Comparison of ENCODE assay signal across 16 cellular contexts in the genomic region with DNA sequence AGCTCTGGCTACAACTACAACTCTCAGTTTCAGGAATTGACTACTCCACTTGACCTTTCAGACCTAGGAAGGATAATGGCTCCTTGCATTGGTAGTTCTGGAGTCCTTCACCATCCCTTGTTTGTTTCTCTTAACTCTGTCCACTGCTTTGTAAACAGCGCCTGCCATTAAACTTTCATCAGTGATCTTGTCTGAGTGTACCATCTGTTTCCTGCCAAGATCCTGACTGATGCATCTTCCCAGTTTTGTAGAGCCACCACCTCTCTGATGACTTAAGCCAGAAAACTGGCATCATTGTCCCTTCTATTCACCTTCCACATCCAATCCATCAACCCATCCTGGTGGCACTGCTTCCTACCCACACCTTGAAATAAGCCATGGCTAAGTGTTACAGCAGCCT. TPM values are rescaled to one million over a fixed set of nuclear protein-coding genes. Genes with fewer than 3 reads are reported as not detected.
DNase-seq lines count a peak whose midpoint lies in the region; ATAC-seq and TF ChIP-seq lines count a peak whose summit lies in the region.
"Had no signal": no experiment of that assay in that cellular context is flagged by ENCODE, and none has a peak within 500 bp of the region (broad histone marks: within the 10 kb centered on the region; RNA-seq: fewer than 3 reads in every experiment).

No MANE protein-coding gene starts in this region.

- no peak overlapping the region for H2BK15ac ChIP-seq in mesendoderm (replicated peaks; ENCODE audit: low read depth)

- H3K36me3 Mint-ChIP-seq in MCF 10A (ENCODE audit: insufficient read depth, unreplicated experiment), result no peaks in the 10 kb centered on the region
- H3K36me3 Mint-ChIP-seq in CD8-positive, alpha-beta T cell, result no peaks in the 10 kb centered on the region
- H3K36me3 Mint-ChIP-seq: CD4-positive, alpha-beta memory T cell had no signal

- H3K27me3 Mint-ChIP-seq in MCF 10A (ENCODE audit: insufficient read depth, unreplicated experiment), result no peaks in the 10 kb centered on the region
- H3K27me3 Mint-ChIP-seq in CD8-positive, alpha-beta T cell (ENCODE audit: low read depth), result peaks cover 7% of the 10 kb centered on the region

- ATAC-seq in HG03108 (IDR thresholded peaks at IDR 0.05; ENCODE audit: unreplicated experiment), result no peak
- ATAC-seq in CD8-positive, alpha-beta T cell, result no peak
- ATAC-seq: GM12878 had no signal

- no peaks in the 10 kb centered on the region for H3K27me3 ChIP-seq in mesendoderm (ENCODE audit: insufficient read depth, low read length, poor library complexity)
- no peaks in the 10 kb centered on the region for H3K27me3 ChIP-seq in CD8-positive, alpha-beta T cell (ENCODE audit: insufficient read depth, low read length)

- H3K27ac ChIP-seq in VCaP, result 0 out of 2 replicates have a peak overlapping the region, but pooled peaks have one; percentile 15
- no peak overlapping the region for H3K27ac ChIP-seq in mesendoderm (ENCODE audit: low read depth, low read length)
- H3K27ac ChIP-seq in CD8-positive, alpha-beta T cell (ENCODE audit: low read depth, low read length), result no peak overlapping the region

- H3K27ac Mint-ChIP-seq in MCF 10A (ENCODE audit: low read depth, unreplicated experiment), result no peak overlapping the region
- H3K27ac Mint-ChIP-seq in CD8-positive, alpha-beta T cell, result no peak overlapping the region
- H3K27ac Mint-ChIP-seq: CD4-positive, alpha-beta memory T cell had no signal

- no peaks in the 10 kb centered on the region for H3K79me2 ChIP-seq in mesendoderm (ENCODE audit: control insufficient read depth, insufficient read depth, low read length)

- H3K4ac ChIP-seq in mesendoderm (ENCODE audit: low read depth, low read length), result no peak overlapping the region

- no CpG with 5 or more reads among the region's 1 CpG for WGBS in mesendoderm (ENCODE audit: extremely low coverage, insufficient coverage, low lambda C conversion rate)

- CTCF ChIA-PET in HEK293T (lab: Yijun Ruan, JAX) (no interaction called here), MCF 10A (lab: Yijun Ruan, JAX) (no interaction called here)
- CTCF ChIA-PET in CD8-positive, alpha-beta T cell (lab: Charles Lee), result no interaction called here

- peak overlapping the region; percentile 9 for H3K23ac ChIP-seq in mesendoderm (ENCODE audit: low read length)

- H3K4me3 ChIP-seq in mesendoderm (ENCODE audit: low read length), result no peak overlapping the region
- H3K4me3 ChIP-seq in CD8-positive, alpha-beta T cell (ENCODE audit: low read depth, low read length), result no peak overlapping the region
- H3K4me3 ChIP-seq: GM12878, HAP-1 had no signal

- no peak overlapping the region for H3K18ac ChIP-seq in mesendoderm (ENCODE audit: low read length)

- H4K8ac ChIP-seq in mesendoderm (ENCODE audit: low read depth, low read length), result no peak overlapping the region

- H3K9me3 ChIP-seq in CD8-positive, alpha-beta T cell (ENCODE audit: low read length), result no peaks in the 10 kb centered on the region
- H3K9me3 ChIP-seq: Caco-2, HAP-1 had no signal

- H3K56ac ChIP-seq in mesendoderm (ENCODE audit: low read length), result no peak overlapping the region

- no peaks in the 10 kb centered on the region for H3K9me3 Mint-ChIP-seq in MCF 10A (ENCODE audit: unreplicated experiment)
- H3K9me3 Mint-ChIP-seq in CD8-positive, alpha-beta T cell, result no peaks in the 10 kb centered on the region
- H3K9me3 Mint-ChIP-seq: CD4-positive, alpha-beta memory T cell had no signal

- DNase-seq in HEK293T (ENCODE audit: extremely low spot score) (no peak), mesendoderm (no peak), MCF 10A (ENCODE audit: unreplicated experiment) (no peak)
- DNase-seq in CD8-positive, alpha-beta T cell, result no peak
- DNase-seq: C1 segment of cervical spinal cord; Caco-2; CD4-positive, alpha-beta memory T cell; DMS 273 treated with DMSO at 0.1 percent for 48 hours; DMS79; EL; GDM1; GOT3 had no signal

- H3K36me3 ChIP-seq in mesendoderm (ENCODE audit: control insufficient read depth, insufficient read depth, low read length), result no peaks in the 10 kb centered on the region
- no peaks in the 10 kb centered on the region for H3K36me3 ChIP-seq in CD8-positive, alpha-beta T cell (ENCODE audit: insufficient read depth, low read length)
- H3K36me3 ChIP-seq: HAP-1 had no signal

- POLR2A ChIA-PET in HEK293T (lab: Yijun Ruan, JAX) (no interaction called here), MCF 10A (lab: Yijun Ruan, JAX) (interaction anchor here (0.6 kb wide), 1 partner anchor 49 kb away, joined by 4 read pairs; no protein-coding TSS in a partner anchor)
- POLR2A ChIA-PET in CD8-positive, alpha-beta T cell (lab: Charles Lee), result no interaction called here

- no peak overlapping the region for H2BK120ac ChIP-seq in mesendoderm (ENCODE audit: low read depth, low read length)

- H4K5ac ChIP-seq in mesendoderm (ENCODE audit: low read length), result no peak overlapping the region

- H3K9ac ChIP-seq in mesendoderm (ENCODE audit: low read length), result no peak overlapping the region

- H2AK5ac ChIP-seq in mesendoderm (ENCODE audit: low read length), result no peak overlapping the region

- H2BK5ac ChIP-seq in mesendoderm (ENCODE audit: low read length), result no peak overlapping the region

- no peak overlapping the region for H3K4me3 Mint-ChIP-seq in MCF 10A (ENCODE audit: unreplicated experiment)
- no peak overlapping the region for H3K4me3 Mint-ChIP-seq in CD8-positive, alpha-beta T cell
- H3K4me3 Mint-ChIP-seq: CD4-positive, alpha-beta memory T cell had no signal

- no peaks in the 10 kb centered on the region for H3K79me1 ChIP-seq in mesendoderm (ENCODE audit: low read length)

- no TSS peak for BruUV-seq in MCF 10A (replicated peaks; lab: Mats Ljungman, UMichigan)

- intact Hi-C loops in MCF 10A (cut with micrococcal nuclease), result no loop called here
- intact Hi-C loops in CD8-positive, alpha-beta T cell (cut with DNase I, micrococcal nuclease), result no loop called here

- no peak overlapping the region for H3K4me2 ChIP-seq in mesendoderm (ENCODE audit: low read length)

- H3K4me1 ChIP-seq in mesendoderm (ENCODE audit: control insufficient read depth, low read depth, low read length), result no peaks in the 10 kb centered on the region
- H3K4me1 ChIP-seq in CD8-positive, alpha-beta T cell (ENCODE audit: insufficient read depth, low read length), result no peaks in the 10 kb centered on the region
- H3K4me1 ChIP-seq: Caco-2, HAP-1 had no signal

- H3K4me1 Mint-ChIP-seq in MCF 10A (ENCODE audit: insufficient read depth, unreplicated experiment), result no peaks in the 10 kb centered on the region
- H3K4me1 Mint-ChIP-seq in CD8-positive, alpha-beta T cell (ENCODE audit: low read depth), result no peaks in the 10 kb centered on the region
- H3K4me1 Mint-ChIP-seq: CD4-positive, alpha-beta memory T cell had no signal

- TF ChIP-seq CTCF in VCaP (conservative IDR thresholded peaks at IDR 0.05), result no peak
- TF ChIP-seq CTCF in MCF 10A (IDR thresholded peaks at IDR 0.05; ENCODE audit: unreplicated experiment), result no peak
- TF ChIP-seq CTCF in CD8-positive, alpha-beta T cell (IDR thresholded peaks at IDR 0.05), result no peak

TF ChIP-seq in HEK293T, 16 proteins besides CTCF, POLR2A, EP300 and RAD21:
- TF ChIP-seq CTBP1 (IDR thresholded peaks at IDR 0.05; ENCODE audit: borderline replicate concordance) (peak; percentile 32; the same call in 1 of the 2 replicates), NFRKB (IDR thresholded peaks at IDR 0.05) (no peak), SP1 (IDR thresholded peaks at IDR 0.05) (0 out of 2 replicates have a peak, but pooled peaks have one; percentile 17)

RNA-seq across cellular contexts. Expression of gene MAP10, which starts 15.2 kb away (rescaled TPM):
- polyA plus RNA-seq in mesendoderm (2013, experiment 1 of 2), result 2.1 TPM
- 2.1 TPM for polyA plus RNA-seq in mesendoderm (2013, experiment 2 of 2)
- total RNA-seq in MCF 10A (2022), result not detected in 2 replicates
- under 1 TPM; 0.89 to 0.98 TPM for total RNA-seq in CD8-positive, alpha-beta T cell
- total RNA-seq: Caco-2 had no signal
